Comparison of ENCODE assay signal across 8 cellular contexts in the genomic region with DNA sequence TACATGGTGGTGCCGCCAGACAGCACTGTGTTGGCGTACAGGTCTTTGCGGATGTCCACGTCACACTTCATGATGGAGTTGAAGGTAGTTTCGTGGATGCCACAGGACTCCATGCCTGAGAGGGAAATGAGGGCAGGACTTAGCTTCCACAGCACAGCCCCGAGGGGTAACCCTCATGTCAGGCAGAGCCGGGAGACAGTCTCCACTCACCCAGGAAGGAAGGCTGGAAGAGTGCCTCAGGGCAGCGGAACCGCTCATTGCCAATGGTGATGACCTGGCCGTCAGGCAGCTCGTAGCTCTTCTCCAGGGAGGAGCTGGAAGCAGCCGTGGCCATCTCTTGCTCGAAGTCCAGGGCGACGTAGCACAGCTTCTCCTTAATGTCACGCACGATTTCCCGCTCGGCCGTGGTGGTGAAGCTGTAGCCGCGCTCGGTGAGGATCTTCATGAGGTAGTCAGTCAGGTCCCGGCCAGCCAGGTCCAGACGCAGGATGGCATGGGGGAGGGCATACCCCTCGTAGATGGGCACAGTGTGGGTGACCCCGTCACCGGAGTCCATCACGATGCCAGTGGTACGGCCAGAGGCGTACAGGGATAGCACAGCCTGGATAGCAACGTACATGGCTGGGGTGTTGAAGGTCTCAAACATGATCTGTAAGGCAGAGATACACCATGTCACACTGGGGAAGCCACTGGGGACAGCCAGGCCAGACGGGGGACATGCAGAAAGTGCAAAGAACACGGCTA. TPM values are rescaled to one million over a fixed set of nuclear protein-coding genes. Genes with fewer than 3 reads are reported as not detected.
A peak's percentile ranks its signal among the peaks of the same experiment; 100 is the strongest.
DNase-seq lines count a peak whose midpoint lies in the region; ATAC-seq and TF ChIP-seq lines count a peak whose summit lies in the region.

No MANE protein-coding gene starts in this region.

- peaks cover 8% of the 10 kb centered on the region for H3K9me3 Mint-ChIP-seq in neural crest cell

- peaks cover 53% of the 10 kb centered on the region for H3K36me3 Mint-ChIP-seq in neural crest cell (ENCODE audit: low read depth)

- H3K4me3 Mint-ChIP-seq in neural crest cell, result peak overlapping the region; percentile 93

- H3K27me3 Mint-ChIP-seq in neural crest cell (ENCODE audit: low read depth), result peaks cover 65% of the 10 kb centered on the region

- no peak for TF ChIP-seq CTCF in neural crest cell (conservative IDR thresholded peaks at IDR 0.05)

- no peak for ATAC-seq in activated CD4-positive, CD25-positive, alpha-beta regulatory T cell treated with anti-CD3 and anti-CD28 coated beads, Interleukin-2, amount 50 U/mL, for 24 hours
- no peak for ATAC-seq in GM21576 (IDR thresholded peaks at IDR 0.05; ENCODE audit: unreplicated experiment)
- no peak for ATAC-seq in HG03442 (IDR thresholded peaks at IDR 0.05; ENCODE audit: unreplicated experiment)

- H3K4me1 Mint-ChIP-seq in neural crest cell, result peaks cover 69% of the 10 kb centered on the region

- peak; percentile 51 for DNase-seq in activated CD4-positive, CD25-positive, alpha-beta regulatory T cell treated with anti-CD3 and anti-CD28 coated beads, Interleukin-2, amount 50 U/mL, for 72 hours
- DNase-seq in activated CD8-positive, alpha-beta memory T cell treated with anti-CD3 and anti-CD28 coated beads for 24 hours, result peak; percentile 79
- DNase-seq in fibroblast of gingiva (ENCODE audit: low read depth) (peak; percentile 51), neural crest cell (ENCODE audit: low read depth, low spot score) (no peak), NCI-H2029 (lab: John Stamatoyannopoulos, UW) (no peak)

- peak overlapping the region; percentile 99 for H3K27ac Mint-ChIP-seq in neural crest cell (ENCODE audit: unreplicated experiment)

RNA-seq across cellular contexts. Expression of a gene that starts 2.2 kb away (rescaled TPM):
- 4,381 and 4,551 TPM in 2 replicates for total RNA-seq in neural crest cell

RNA-seq across cellular contexts. Expression of a gene that starts 14.6 kb away (rescaled TPM):
- total RNA-seq in neural crest cell, result 18.7 and 19.3 TPM in 2 replicates

Comparison
In these comparisons a context has a peak if more than half of its experiments do, and no peak if none do; other contexts are left out.
1. DNase-seq: peak in activated CD4-positive, CD25-positive, alpha-beta regulatory T cell treated with anti-CD3 and anti-CD28 coated beads, Interleukin-2, amount 50 U/mL, for 72 hours (single experiment), activated CD8-positive, alpha-beta memory T cell treated with anti-CD3 and anti-CD28 coated beads for 24 hours (single experiment) and fibroblast of gingiva (single experiment); none in neural crest cell (single experiment) and NCI-H2029 (single experiment).